In genomic region chr17:48457080-48457836, GRCh38 we compare ENCODE assay signal across 8 cellular contexts. TPM values are rescaled to one million over a fixed set of nuclear protein-coding genes. Genes with fewer than 3 reads are reported as not detected.
DNase-seq lines count a peak whose midpoint lies in the region; FAIRE-seq and TF ChIP-seq lines count a peak whose summit lies in the region.

No MANE protein-coding gene starts in this region.

- H3K27ac ChIP-seq in astrocyte (ENCODE audit: low read depth, low read length) (no peak overlapping the region), iPS-20b (ENCODE audit: low read length) (no peak overlapping the region)

- H3K36me3 Mint-ChIP-seq in astrocyte (ENCODE audit: low read depth, unreplicated experiment), result no peaks in the 10 kb centered on the region

- H3K36me3 ChIP-seq in astrocyte (ENCODE audit: insufficient read depth, low read length) (no peaks in the 10 kb centered on the region), iPS-20b (ENCODE audit: insufficient read depth, low read depth, low read length) (no peaks in the 10 kb centered on the region)

- peak; percentile 89 for TF ChIP-seq CTCF in astrocyte (IDR thresholded peaks at IDR 0.05; ENCODE audit: insufficient read depth, low read depth, low read length)

- peaks cover 5% of the 10 kb centered on the region for H3K9me3 Mint-ChIP-seq in astrocyte (ENCODE audit: unreplicated experiment)

- H3K27me3 ChIP-seq in astrocyte (ENCODE audit: insufficient read depth, low read length) (peaks cover 7% of the 10 kb centered on the region), iPS-20b (ENCODE audit: insufficient read depth, low read length) (peaks cover 43% of the 10 kb centered on the region)

- H3K4me1 Mint-ChIP-seq in astrocyte (ENCODE audit: low read depth, unreplicated experiment), result peaks cover 5% of the 10 kb centered on the region

- H4K20me1 ChIP-seq in astrocyte (ENCODE audit: insufficient read depth, low read length), result no peaks in the 10 kb centered on the region

- H3K4me2 ChIP-seq in astrocyte (ENCODE audit: low read length), result peak overlapping the region; percentile 69

- H3K9ac ChIP-seq in astrocyte (ENCODE audit: low read length) (no peak overlapping the region), iPS-20b (ENCODE audit: low read depth, low read length) (no peak overlapping the region)

- no peak overlapping the region for H3K27ac Mint-ChIP-seq in astrocyte (ENCODE audit: unreplicated experiment)

- H3K9me3 ChIP-seq in astrocyte (ENCODE audit: insufficient read depth, low read depth, low read length) (no peaks in the 10 kb centered on the region), iPS-20b (ENCODE audit: insufficient read depth, low read depth, low read length) (no peaks in the 10 kb centered on the region)

- H3K4me1 ChIP-seq in astrocyte (ENCODE audit: insufficient read depth, low read length), result no peaks in the 10 kb centered on the region
- peaks cover 20% of the 10 kb centered on the region; the same call in 1 of the 2 replicates for H3K4me1 ChIP-seq in iPS-20b (ENCODE audit: insufficient read depth, low read length)

- no peaks in the 10 kb centered on the region for H3K79me2 ChIP-seq in astrocyte (ENCODE audit: insufficient read depth, low read length)

- peaks cover 62% of the 10 kb centered on the region for H3K27me3 Mint-ChIP-seq in astrocyte (ENCODE audit: low read depth, unreplicated experiment)

- DNase-seq in Ammon's horn (ENCODE audit: low spot score), result peak; percentile 70
- DNase-seq in GM19240 (ENCODE audit: insufficient read length, low spot score), result peak; percentile 38
- peak; percentile 51 for DNase-seq in NCI-H1105 (lab: John Stamatoyannopoulos, UW)
- peak; percentile 53 for DNase-seq in T-helper 22 cell (ENCODE audit: low read depth)
- DNase-seq in astrocyte (ENCODE audit: low read depth), result peak; percentile 14
- DNase-seq in stimulated activated CD4-positive, alpha-beta T cell treated with anti-CD3 and anti-CD28 coated beads, Interleukin-12 subunit alpha, Interleukin-12 subunit beta, amount 100 ng/mL, for 48 hours (ENCODE audit: low read depth in 2 of 3, low spot score in 1 of 3), result peak; percentile 58 to 76 (median 67)
- no peak for DNase-seq in GF-D8 (lab: John Stamatoyannopoulos, UW)

- H3K4me3 ChIP-seq in astrocyte (ENCODE audit: insufficient read depth, low read depth, low read length) (no peak overlapping the region), iPS-20b (ENCODE audit: low read length) (peak overlapping the region; percentile 68)

- no peak overlapping the region for H3K4me3 Mint-ChIP-seq in astrocyte (ENCODE audit: unreplicated experiment)

- no peak for FAIRE-seq in astrocyte (lab: Jason Lieb, UNC)

- no peak overlapping the region for H2AFZ ChIP-seq in astrocyte (ENCODE audit: low read depth, low read length)

RNA-seq across cellular contexts. Expression of gene SKAP1, which starts 27.2 kb away (rescaled TPM):
- total RNA-seq in astrocyte, result not detected in 2 replicates
